Comparison of ENCODE assay signal across 8 cellular contexts in the genomic region with DNA sequence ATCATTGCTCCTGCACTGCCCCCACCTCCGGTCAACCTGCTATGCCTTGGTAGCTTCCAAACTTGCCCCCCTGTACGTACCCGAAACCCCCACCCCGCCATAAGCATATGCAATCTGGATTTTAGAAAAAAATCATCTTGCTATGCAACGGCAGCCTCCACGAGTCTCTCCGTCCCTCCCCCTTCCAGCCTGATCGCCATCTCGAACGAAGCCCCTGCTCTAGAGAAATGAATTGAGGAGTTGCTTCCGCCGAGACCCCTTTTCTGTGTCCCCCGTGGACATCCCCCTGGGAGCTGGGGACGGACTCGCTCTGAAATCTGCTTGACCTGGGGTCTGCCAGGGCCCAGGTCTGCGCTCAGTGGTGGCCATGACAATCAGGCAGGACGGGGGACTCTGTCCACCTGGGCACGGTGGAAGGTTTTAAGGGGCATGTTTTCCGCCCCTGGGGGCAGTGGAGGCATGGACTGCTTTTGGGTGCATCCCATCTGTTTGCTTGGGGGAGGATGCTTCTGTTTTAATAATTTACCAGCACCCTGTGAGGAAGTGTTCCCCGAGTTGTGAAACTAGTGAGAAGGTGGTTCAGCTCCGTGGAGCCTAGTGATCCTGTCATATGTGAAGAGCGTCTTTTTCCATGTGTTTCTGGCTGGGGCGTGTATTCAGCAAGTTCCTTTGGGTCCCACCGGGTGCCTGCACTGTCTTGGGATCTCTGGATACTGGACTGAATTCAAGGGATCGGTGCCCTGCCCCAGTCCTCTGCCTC. TPM values are rescaled to one million over a fixed set of nuclear protein-coding genes. Genes with fewer than 3 reads are reported as not detected.
DNase-seq lines count a peak whose midpoint lies in the region; ATAC-seq, FAIRE-seq and TF ChIP-seq lines count a peak whose summit lies in the region.

No MANE protein-coding gene starts in this region.

- H3K79me2 ChIP-seq in KMS-11 (ENCODE audit: insufficient read depth, low read depth) = peaks cover 43% of the 10 kb centered on the region; the same call in 1 of the 2 replicates

- H3K4me2 ChIP-seq in KMS-11 = peak overlapping the region; percentile 80

- H3K4me1 ChIP-seq in KMS-11 (ENCODE audit: low read depth, poor library complexity, severe bottlenecking) (peaks cover 11% of the 10 kb centered on the region), iPS-20b (ENCODE audit: insufficient read depth, low read length) (peaks cover 15% of the 10 kb centered on the region; the same call in 1 of the 2 replicates)

- no peak overlapping the region for H3K4me3 ChIP-seq in KMS-11 (IDR thresholded peaks at IDR 0.05; ENCODE audit: insufficient read depth, low read depth, low read length)
- H3K4me3 ChIP-seq in iPS-20b (ENCODE audit: low read length) = peak overlapping the region; percentile 74

- peak overlapping the region; percentile 81 for H3K27ac Mint-ChIP-seq in activated T-helper 1 cell treated with anti-CD3 and anti-CD28 coated beads, Interleukin-12 subunit alpha, Interleukin-12 subunit beta, Interleukin-2, Interleukin-4 antibody, amounts not matched to agents 30 ng/mL and 10 ng/mL and 1 ng/mL, durations not matched to agents 14 hours and 24 hours and 36 hours
- H3K27ac Mint-ChIP-seq in stimulated activated naive B cell treated with anti-CD40 and anti-IgM and Interleukin-4, amounts not matched to agents 10 μg/mL and 1 μg/mL and 100 μg/mL, for 72 hours = peak overlapping the region; percentile 93

- H3K27me3 Mint-ChIP-seq in activated T-helper 1 cell treated with anti-CD3 and anti-CD28 coated beads, Interleukin-12 subunit alpha, Interleukin-12 subunit beta, Interleukin-2, Interleukin-4 antibody, amounts not matched to agents 30 ng/mL and 10 ng/mL and 1 ng/mL, durations not matched to agents 14 hours and 24 hours and 36 hours (ENCODE audit: insufficient read depth) = no peaks in the 10 kb centered on the region
- no peaks in the 10 kb centered on the region for H3K27me3 Mint-ChIP-seq in stimulated activated naive B cell treated with anti-CD40 and anti-IgM and Interleukin-4, amounts not matched to agents 10 μg/mL and 1 μg/mL and 100 μg/mL, for 72 hours

- peaks cover 18% of the 10 kb centered on the region for H3K36me3 Mint-ChIP-seq in activated T-helper 1 cell treated with anti-CD3 and anti-CD28 coated beads, Interleukin-12 subunit alpha, Interleukin-12 subunit beta, Interleukin-2, Interleukin-4 antibody, amounts not matched to agents 30 ng/mL and 10 ng/mL and 1 ng/mL, durations not matched to agents 14 hours and 24 hours and 36 hours (ENCODE audit: low read depth)
- H3K36me3 Mint-ChIP-seq in stimulated activated naive B cell treated with anti-CD40 and anti-IgM and Interleukin-4, amounts not matched to agents 10 μg/mL and 1 μg/mL and 100 μg/mL, for 72 hours = peaks cover 3 to 9% of the 10 kb centered on the region in 2 donors

- DNase-seq in EL = peak; percentile 34
- peak; percentile 5 for DNase-seq in activated T-helper 1 cell treated with anti-CD3 and anti-CD28 coated beads, Interleukin-12 subunit alpha, Interleukin-12 subunit beta, Interleukin-2, Interleukin-4 antibody, amounts not matched to agents 30 ng/mL and 10 ng/mL and 1 ng/mL, durations not matched to agents 14 hours and 24 hours and 36 hours (ENCODE audit: low spot score)
- DNase-seq in stimulated activated naive B cell treated with anti-CD40 and anti-IgM and Interleukin-4, amounts not matched to agents 10 μg/mL and 1 μg/mL and 100 μg/mL, for 72 hours = peak; percentile 47
- DNase-seq in RCC 7860 (ENCODE audit: low spot score) = no peak
- DNase-seq in 8988T = no peak
- DNase-seq in cerebellar cortex (ENCODE audit: low spot score) = no peak

- no peaks in the 10 kb centered on the region for H3K27me3 ChIP-seq in KMS-11 (ENCODE audit: insufficient read depth, low read depth)
- H3K27me3 ChIP-seq in iPS-20b (ENCODE audit: insufficient read depth, low read length) = peaks cover 15% of the 10 kb centered on the region; the same call in 1 of the 2 replicates

- H3K9me3 Mint-ChIP-seq in activated T-helper 1 cell treated with anti-CD3 and anti-CD28 coated beads, Interleukin-12 subunit alpha, Interleukin-12 subunit beta, Interleukin-2, Interleukin-4 antibody, amounts not matched to agents 30 ng/mL and 10 ng/mL and 1 ng/mL, durations not matched to agents 14 hours and 24 hours and 36 hours = no peaks in the 10 kb centered on the region
- H3K9me3 Mint-ChIP-seq in stimulated activated naive B cell treated with anti-CD40 and anti-IgM and Interleukin-4, amounts not matched to agents 10 μg/mL and 1 μg/mL and 100 μg/mL, for 72 hours = no peaks in the 10 kb centered on the region

- H3K9me3 ChIP-seq in iPS-20b (ENCODE audit: insufficient read depth, low read depth, low read length) = no peaks in the 10 kb centered on the region

- no peak for FAIRE-seq in RCC 7860 (lab: Jason Lieb, UNC)

- no peak overlapping the region; the same call in 1 of the 2 replicates for H2AFZ ChIP-seq in KMS-11 (ENCODE audit: low read depth)

- intact Hi-C loops in activated T-helper 1 cell treated with anti-CD3 and anti-CD28 coated beads, Interleukin-12 subunit alpha, Interleukin-12 subunit beta, Interleukin-2, Interleukin-4 antibody, amounts not matched to agents 30 ng/mL and 10 ng/mL and 1 ng/mL, durations not matched to agents 14 hours and 24 hours and 36 hours (cut with micrococcal nuclease) = loop anchor here (5.0 kb wide), 1 partner anchor 248 kb away; the partner anchor contains the start of gene DPP9

- H3K4me3 Mint-ChIP-seq in activated T-helper 1 cell treated with anti-CD3 and anti-CD28 coated beads, Interleukin-12 subunit alpha, Interleukin-12 subunit beta, Interleukin-2, Interleukin-4 antibody, amounts not matched to agents 30 ng/mL and 10 ng/mL and 1 ng/mL, durations not matched to agents 14 hours and 24 hours and 36 hours = peak overlapping the region; percentile 94
- H3K4me3 Mint-ChIP-seq in stimulated activated naive B cell treated with anti-CD40 and anti-IgM and Interleukin-4, amounts not matched to agents 10 μg/mL and 1 μg/mL and 100 μg/mL, for 72 hours = peak overlapping the region; percentile 93 to 94

- H3K9ac ChIP-seq in KMS-11 (peak overlapping the region; percentile 42; the same call in 1 of the 2 replicates), iPS-20b (ENCODE audit: low read depth, low read length) (peak overlapping the region; percentile 70; the same call in 1 of the 2 replicates)

- no peaks in the 10 kb centered on the region for H4K20me1 ChIP-seq in KMS-11 (ENCODE audit: insufficient read depth)

- H3K36me3 ChIP-seq in KMS-11 (ENCODE audit: insufficient read depth) (no peaks in the 10 kb centered on the region), iPS-20b (ENCODE audit: insufficient read depth, low read depth, low read length) (no peaks in the 10 kb centered on the region)

- peaks cover 43% of the 10 kb centered on the region for H3K4me1 Mint-ChIP-seq in activated T-helper 1 cell treated with anti-CD3 and anti-CD28 coated beads, Interleukin-12 subunit alpha, Interleukin-12 subunit beta, Interleukin-2, Interleukin-4 antibody, amounts not matched to agents 30 ng/mL and 10 ng/mL and 1 ng/mL, durations not matched to agents 14 hours and 24 hours and 36 hours (ENCODE audit: low read depth)
- H3K4me1 Mint-ChIP-seq in stimulated activated naive B cell treated with anti-CD40 and anti-IgM and Interleukin-4, amounts not matched to agents 10 μg/mL and 1 μg/mL and 100 μg/mL, for 72 hours = peaks cover 32 to 51% of the 10 kb centered on the region in 2 donors

- H3K27ac ChIP-seq in KMS-11 (no peak overlapping the region), iPS-20b (ENCODE audit: low read length) (no peak overlapping the region)

- peak; percentile 29 to 41 for ATAC-seq in stimulated activated naive B cell treated with anti-CD40 and anti-IgM and Interleukin-4, amounts not matched to agents 10 μg/mL and 1 μg/mL and 100 μg/mL, for 72 hours (replicated peaks)

- TF ChIP-seq CTCF in KMS-11 (conservative IDR thresholded peaks at IDR 0.05; ENCODE audit: low read depth, low read length) = no peak

RNA-seq across cellular contexts. Expression of gene KDM4B, which starts 1.0 kb away (rescaled TPM):
- total RNA-seq in activated T-helper 1 cell treated with anti-CD3 and anti-CD28 coated beads, Interleukin-12 subunit alpha, Interleukin-12 subunit beta, Interleukin-2, Interleukin-4 antibody, amounts not matched to agents 30 ng/mL and 10 ng/mL and 1 ng/mL, durations not matched to agents 14 hours and 24 hours and 36 hours = 38.9 and 45.0 TPM in 2 replicates

Comparison
In these comparisons a context has a peak if more than half of its experiments do, and no peak if none do; other contexts are left out.
1. DNase-seq: peak in EL (single experiment), activated T-helper 1 cell treated with anti-CD3 and anti-CD28 coated beads, Interleukin-12 subunit alpha, Interleukin-12 subunit beta, Interleukin-2, Interleukin-4 antibody, amounts not matched to agents 30 ng/mL and 10 ng/mL and 1 ng/mL, durations not matched to agents 14 hours and 24 hours and 36 hours (single experiment) and stimulated activated naive B cell treated with anti-CD40 and anti-IgM and Interleukin-4, amounts not matched to agents 10 μg/mL and 1 μg/mL and 100 μg/mL, for 72 hours (single experiment); none in RCC 7860 (single experiment), 8988T (single experiment) and cerebellar cortex (single experiment).